14 cellular contexts compared by ENCODE assay signal in genomic region chr4:137981277-137981676, GRCh38.
DNase-seq lines count a peak whose midpoint lies in the region; ATAC-seq and TF ChIP-seq lines count a peak whose summit lies in the region.
"Had no signal": no experiment of that assay in that cellular context is flagged by ENCODE, and none has a peak within 500 bp of the region (broad histone marks: within the 10 kb centered on the region; RNA-seq: fewer than 3 reads in every experiment).

No MANE protein-coding gene starts in this region.

- POLR2A ChIA-PET in OCI-LY7 (lab: Charles Lee) = interaction anchor here (0.7 kb wide), 1 partner anchor 88 kb away, joined by 3 read pairs; no protein-coding TSS in a partner anchor

- H3K27me3 ChIP-seq in upper lobe of right lung = no peaks in the 10 kb centered on the region
- H3K27me3 ChIP-seq: testis had no signal

- intact Hi-C loops in OCI-LY7 (cut with micrococcal nuclease; ENCODE audit: unreplicated experiment) = no loop called here
- intact Hi-C loops in upper lobe of right lung (cut with DNase I) = no loop called here

- H3K9me3 ChIP-seq in OCI-LY7 (ENCODE audit: low read length) = no peaks in the 10 kb centered on the region
- H3K9me3 ChIP-seq in upper lobe of right lung = no peaks in the 10 kb centered on the region
- H3K9me3 ChIP-seq: lower lobe of right lung, testis had no signal

- no TSS peak for BruUV-seq in OCI-LY7 (replicated peaks; lab: Mats Ljungman, UMichigan)

- no peak overlapping the region for H2AFZ ChIP-seq in OCI-LY7 (ENCODE audit: low read length)

- no peak overlapping the region for H3K4me2 ChIP-seq in OCI-LY7 (ENCODE audit: low read length)
- H3K4me2 ChIP-seq: KMS-11 had no signal

- no peaks in the 10 kb centered on the region for H4K20me1 ChIP-seq in OCI-LY7 (ENCODE audit: insufficient read depth, low read length)

- ATAC-seq in upper lobe of right lung = no peak
- ATAC-seq: activated CD4-positive, alpha-beta T cell treated with anti-CD3 and anti-CD28 coated beads for 36 hours; lower lobe of right lung had no signal

- CTCF ChIA-PET in OCI-LY7 (lab: Charles Lee; ENCODE audit: unreplicated experiment) = no interaction called here

- no peaks in the 10 kb centered on the region for H3K36me3 ChIP-seq in OCI-LY7 (ENCODE audit: insufficient read depth, low read length)
- no peaks in the 10 kb centered on the region for H3K36me3 ChIP-seq in upper lobe of right lung
- H3K36me3 ChIP-seq: lower lobe of right lung had no signal

- no peaks in the 10 kb centered on the region for H3K9me2 ChIP-seq in OCI-LY7 (ENCODE audit: insufficient read depth, low read length)

- TF ChIP-seq CTCF in OCI-LY7 (conservative IDR thresholded peaks at IDR 0.05; ENCODE audit: low read length) (0 out of 2 replicates have a peak, but pooled peaks have one; percentile 15), epithelial cell of esophagus (IDR thresholded peaks at IDR 0.05; ENCODE audit: insufficient read depth, low read depth, low read length, missing control alignments) (no peak), retinal pigment epithelial cell (conservative IDR thresholded peaks at IDR 0.05; ENCODE audit: low read depth, low read length) (peak; percentile 19), upper lobe of right lung (IDR thresholded peaks at IDR 0.05) (no peak)

- H3K4me1 ChIP-seq in OCI-LY7 (ENCODE audit: insufficient read depth, low read length, poor library complexity, severe bottlenecking) (no peaks in the 10 kb centered on the region), upper lobe of right lung (no peaks in the 10 kb centered on the region)
- H3K4me1 ChIP-seq: lower lobe of right lung, testis had no signal

- DNase-seq in HCEC 1CT (peak; percentile 34), OCI-LY7 (ENCODE audit: low spot score) (no peak), epithelial cell of esophagus (ENCODE audit: low read depth) (peak; percentile 42), retinal pigment epithelial cell (ENCODE audit: low read depth) (no peak), COLO668 (lab: John Stamatoyannopoulos, UW; ENCODE audit: unreplicated experiment) (no peak), upper lobe of right lung (no peak), NCI-H1092 (lab: John Stamatoyannopoulos, UW) (no peak), NCI-H510A (lab: John Stamatoyannopoulos, UW) (no peak)
- DNase-seq: activated CD4-positive, alpha-beta T cell treated with anti-CD3 and anti-CD28 coated beads for 36 hours; hypothalamus; lower lobe of right lung; stimulated activated CD4-positive, alpha-beta T cell treated with anti-CD3 and anti-CD28 coated beads, Interleukin-12 subunit alpha, Interleukin-12 subunit beta, amount 100 ng/mL, for 4 hours; testis had no signal

- no peak overlapping the region for H3K4me3 ChIP-seq in OCI-LY7 (ENCODE audit: low read depth, low read length, poor library complexity, severe bottlenecking)
- no peak overlapping the region for H3K4me3 ChIP-seq in epithelial cell of esophagus (ENCODE audit: low read length)
- H3K4me3 ChIP-seq in retinal pigment epithelial cell (ENCODE audit: low read length) = no peak overlapping the region
- no peak overlapping the region for H3K4me3 ChIP-seq in upper lobe of right lung
- H3K4me3 ChIP-seq: lower lobe of right lung, testis had no signal

- no peaks in the 10 kb centered on the region for H3K79me2 ChIP-seq in OCI-LY7 (ENCODE audit: insufficient read depth, low read depth, low read length)

- H3K27ac ChIP-seq in OCI-LY7 (ENCODE audit: low read depth, low read length, poor library complexity, severe bottlenecking) (no peak overlapping the region), upper lobe of right lung (no peak overlapping the region)
- H3K27ac ChIP-seq: KMS-11, lower lobe of right lung, testis had no signal

Comparison
In these comparisons a context has a peak if more than half of its experiments do, and no peak if none do; other contexts are left out.
1. DNase-seq: peak in HCEC 1CT (single experiment) and epithelial cell of esophagus (single experiment); none in OCI-LY7 (single experiment), retinal pigment epithelial cell (single experiment), COLO668 (single experiment), upper lobe of right lung (single experiment), NCI-H1092 (single experiment) and NCI-H510A (single experiment).
2. CTCF ChIP-seq: peak in OCI-LY7 (single experiment) and retinal pigment epithelial cell (single experiment); none in epithelial cell of esophagus (single experiment) and upper lobe of right lung (single experiment).